ENCODE assay signal across 8 cellular contexts in the genomic region with DNA sequence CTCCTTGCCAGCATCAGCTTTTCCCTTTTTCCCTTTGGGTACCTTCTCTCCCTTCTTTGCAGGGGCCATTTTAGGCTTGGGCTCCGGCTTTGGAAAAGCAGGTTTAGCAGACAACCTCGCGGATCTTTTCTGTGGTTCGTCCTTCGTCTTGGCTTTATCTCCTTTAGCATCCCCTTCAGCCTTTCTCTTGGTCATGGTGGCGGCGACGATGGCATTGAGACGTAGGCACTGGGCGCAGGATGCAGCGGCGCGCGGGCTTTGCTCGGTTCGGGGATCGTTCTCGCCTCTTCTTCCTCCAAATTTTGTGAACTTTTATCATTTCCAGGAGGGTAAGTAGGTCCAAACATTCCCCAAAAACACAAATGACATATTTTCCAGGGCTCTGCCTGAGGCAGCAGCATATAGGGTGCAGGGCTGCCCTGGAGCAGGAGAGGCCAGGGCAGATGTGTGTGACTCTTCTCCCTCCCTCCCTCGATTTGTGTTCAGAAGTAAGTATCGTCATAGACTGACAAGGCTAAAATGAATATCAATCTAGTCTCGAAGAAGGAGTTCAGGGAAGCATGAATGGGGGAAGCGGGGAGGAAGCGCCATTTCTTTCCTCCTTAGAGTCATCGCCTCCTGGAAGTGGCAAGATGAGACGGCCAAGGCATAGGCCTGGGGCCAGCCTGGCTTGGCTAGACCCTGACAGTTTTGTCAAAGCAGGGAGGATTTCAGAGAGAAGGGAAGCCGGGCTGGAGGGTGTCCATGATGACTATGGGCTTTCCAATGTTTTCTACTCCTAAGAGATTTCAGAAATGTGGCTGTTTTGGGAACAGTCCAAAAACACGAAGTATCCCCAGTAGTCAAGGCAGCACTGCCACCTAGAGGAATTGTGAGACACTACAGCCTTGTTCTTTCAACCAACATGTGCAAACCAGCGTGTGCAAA. TPM values are rescaled to one million over a fixed set of nuclear protein-coding genes. Genes with fewer than 3 reads are reported as not detected.
A peak's percentile ranks its signal among the peaks of the same experiment; 100 is the strongest.
DNase-seq lines count a peak whose midpoint lies in the region; ATAC-seq, FAIRE-seq and TF ChIP-seq lines count a peak whose summit lies in the region.

No MANE protein-coding gene starts in this region.

- no peaks in the 10 kb centered on the region for H3K9me3 Mint-ChIP-seq in activated CD8-positive, alpha-beta memory T cell treated with anti-CD3 and anti-CD28 coated beads, Interleukin-2, amount 10 ng/mL, durations not matched to agents 7 days and 5 days (ENCODE audit: low read depth)
- peaks cover 7% of the 10 kb centered on the region for H3K9me3 Mint-ChIP-seq in stimulated activated memory B cell treated with anti-CD40 and anti-IgM and Interleukin-4, amounts not matched to agents 10 μg/mL and 1 μg/mL and 100 μg/mL, for 72 hours

- intact Hi-C loops in endothelial cell of umbilical vein (cut with micrococcal nuclease), result loop anchor here (1.0 to 10.0 kb wide), 5 partner anchors 14 to 331 kb away; no protein-coding TSS in a partner anchor

- no peak overlapping the region for H3K4me2 ChIP-seq in endothelial cell of umbilical vein (ENCODE audit: insufficient read depth, low read length)

- ATAC-seq in activated CD8-positive, alpha-beta memory T cell treated with anti-CD3 and anti-CD28 coated beads, Interleukin-2, amount 10 ng/mL, durations not matched to agents 7 days and 5 days, result peak; percentile 67
- peak; percentile 74 for ATAC-seq in stimulated activated memory B cell treated with anti-CD40 and anti-IgM and Interleukin-4, amounts not matched to agents 10 μg/mL and 1 μg/mL and 100 μg/mL, for 72 hours
- ATAC-seq in HG03571 (IDR thresholded peaks at IDR 0.05; ENCODE audit: unreplicated experiment), result no peak

- BruUV-seq in endothelial cell of umbilical vein (replicated peaks; lab: Mats Ljungman, UMichigan), result no TSS peak

- H3K27me3 ChIP-seq in NT2/D1 (ENCODE audit: insufficient read depth, insufficient read length), result no peaks in the 10 kb centered on the region
- H3K27me3 ChIP-seq in endothelial cell of umbilical vein (ENCODE audit: control insufficient read depth in 2 of 2, insufficient read depth in 2 of 2, low read length in 2 of 2), result no peaks in the 10 kb centered on the region

- POLR2A ChIA-PET in endothelial cell of umbilical vein (lab: Charles Lee), result no interaction called here

- no peaks in the 10 kb centered on the region for H4K20me1 ChIP-seq in endothelial cell of umbilical vein (replicated peaks; ENCODE audit: control insufficient read depth, extremely low read depth, insufficient read depth, low read length)

- TF ChIP-seq POLR2A in endothelial cell of umbilical vein (IDR thresholded peaks at IDR 0.05; ENCODE audit: low read depth, low read length), result no peak

- H3K4me1 ChIP-seq in NT2/D1 (ENCODE audit: insufficient read depth, insufficient read length) (no peaks in the 10 kb centered on the region), endothelial cell of umbilical vein (ENCODE audit: control insufficient read depth, extremely low read depth, insufficient read depth, low read length) (peaks cover 2% of the 10 kb centered on the region)

- no peaks in the 10 kb centered on the region for H3K36me3 Mint-ChIP-seq in activated CD8-positive, alpha-beta memory T cell treated with anti-CD3 and anti-CD28 coated beads, Interleukin-2, amount 10 ng/mL, durations not matched to agents 7 days and 5 days
- no peaks in the 10 kb centered on the region for H3K36me3 Mint-ChIP-seq in stimulated activated memory B cell treated with anti-CD40 and anti-IgM and Interleukin-4, amounts not matched to agents 10 μg/mL and 1 μg/mL and 100 μg/mL, for 72 hours

- no peak overlapping the region for H3K27ac ChIP-seq in endothelial cell of umbilical vein (ENCODE audit: insufficient read depth, low read depth, low read length)

- dilution Hi-C loops in endothelial cell of umbilical vein (cut with MboI; ENCODE audit: extremely low pct_ligation_motif_present, low sequenced_read_pairs), result no loop called here

- CTCF ChIA-PET in activated CD8-positive, alpha-beta memory T cell treated with anti-CD3 and anti-CD28 coated beads, Interleukin-2, amount 10 ng/mL, durations not matched to agents 7 days and 5 days (lab: Charles Lee), result interaction anchor here (0.9 to 1.0 kb wide), 2 partner anchors 37 to 294 kb away, joined by 3 read pairs; no protein-coding TSS in a partner anchor
- CTCF ChIA-PET in endothelial cell of umbilical vein (lab: Charles Lee), result interaction anchor here (1.0 to 1.1 kb wide), 3 partner anchors 205 to 292 kb away, joined by 3 to 4 read pairs (median 4); no protein-coding TSS in a partner anchor

- DNase-seq in Caki2 (ENCODE audit: low read depth) (peak; percentile 69), HuH-7 (ENCODE audit: low spot score) (peak; percentile 73), NT2/D1 (ENCODE audit: low read depth, low spot score) (peak; percentile 55), endothelial cell of umbilical vein (ENCODE audit: low read depth, low spot score) (peak; percentile 75), middle frontal gyrus (ENCODE audit: extremely low spot score, low spot score) (peak; percentile 94)
- DNase-seq in activated CD8-positive, alpha-beta memory T cell treated with anti-CD3 and anti-CD28 coated beads, Interleukin-2, amount 10 ng/mL, durations not matched to agents 7 days and 5 days, result peak; percentile 63

- H3K4me3 ChIP-seq in NT2/D1 (ENCODE audit: insufficient read length, low read depth) (no peak overlapping the region), endothelial cell of umbilical vein (replicated peaks in 1 of 3; ENCODE audit: insufficient read depth in 1 of 3, low read depth in 1 of 3, low read length in 3 of 3) (no peak overlapping the region)

- no peaks in the 10 kb centered on the region for H3K9me1 ChIP-seq in endothelial cell of umbilical vein (replicated peaks; ENCODE audit: control insufficient read depth, extremely low read depth, insufficient read depth, low read length)

- H3K36me3 ChIP-seq in NT2/D1 (ENCODE audit: insufficient read depth, insufficient read length, low read length) (no peaks in the 10 kb centered on the region), endothelial cell of umbilical vein (ENCODE audit: control insufficient read depth in 2 of 2, extremely low read depth in 1 of 2, insufficient read depth in 2 of 2, low read length in 2 of 2) (no peaks in the 10 kb centered on the region)

- in situ Hi-C loops in Caki2 (cut with HindIII; ENCODE audit: low pct_unique_long_range_greater_than_20kb, low sequenced_read_pairs), result no loop called here

- peaks cover 2% of the 10 kb centered on the region for H3K27me3 Mint-ChIP-seq in activated CD8-positive, alpha-beta memory T cell treated with anti-CD3 and anti-CD28 coated beads, Interleukin-2, amount 10 ng/mL, durations not matched to agents 7 days and 5 days
- H3K27me3 Mint-ChIP-seq in stimulated activated memory B cell treated with anti-CD40 and anti-IgM and Interleukin-4, amounts not matched to agents 10 μg/mL and 1 μg/mL and 100 μg/mL, for 72 hours, result no peaks in the 10 kb centered on the region

- no peaks in the 10 kb centered on the region for H3K79me2 ChIP-seq in endothelial cell of umbilical vein (ENCODE audit: control insufficient read depth, insufficient read depth, low read length)

- H3K27ac Mint-ChIP-seq in activated CD8-positive, alpha-beta memory T cell treated with anti-CD3 and anti-CD28 coated beads, Interleukin-2, amount 10 ng/mL, durations not matched to agents 7 days and 5 days, result no peak overlapping the region
- H3K27ac Mint-ChIP-seq in stimulated activated memory B cell treated with anti-CD40 and anti-IgM and Interleukin-4, amounts not matched to agents 10 μg/mL and 1 μg/mL and 100 μg/mL, for 72 hours, result no peak overlapping the region

- TF ChIP-seq CTCF in endothelial cell of umbilical vein (IDR thresholded peaks at IDR 0.05; ENCODE audit: extremely low read depth in 1 of 2, insufficient read depth in 1 of 2, low read depth in 1 of 2, low read length in 2 of 2), result peak; percentile 75 to 77

- H3K4me3 Mint-ChIP-seq in activated CD8-positive, alpha-beta memory T cell treated with anti-CD3 and anti-CD28 coated beads, Interleukin-2, amount 10 ng/mL, durations not matched to agents 7 days and 5 days, result no peak overlapping the region
- no peak overlapping the region for H3K4me3 Mint-ChIP-seq in stimulated activated memory B cell treated with anti-CD40 and anti-IgM and Interleukin-4, amounts not matched to agents 10 μg/mL and 1 μg/mL and 100 μg/mL, for 72 hours

- H3K9me3 ChIP-seq in NT2/D1 (ENCODE audit: insufficient read depth, low read length), result peaks cover 20% of the 10 kb centered on the region; the same call in 1 of the 2 replicates
- H3K9me3 ChIP-seq in endothelial cell of umbilical vein (replicated peaks; ENCODE audit: control insufficient read depth, insufficient read depth, low read length), result no peaks in the 10 kb centered on the region

- peak; percentile 92 for FAIRE-seq in endothelial cell of umbilical vein (lab: Jason Lieb, UNC)

- H3K9ac ChIP-seq in NT2/D1 (ENCODE audit: insufficient read length, low read depth), result no peak overlapping the region
- no peak overlapping the region for H3K9ac ChIP-seq in endothelial cell of umbilical vein (replicated peaks; ENCODE audit: extremely low read depth, insufficient read depth, low read length)

- peaks cover 4% of the 10 kb centered on the region for H3K4me1 Mint-ChIP-seq in activated CD8-positive, alpha-beta memory T cell treated with anti-CD3 and anti-CD28 coated beads, Interleukin-2, amount 10 ng/mL, durations not matched to agents 7 days and 5 days
- H3K4me1 Mint-ChIP-seq in stimulated activated memory B cell treated with anti-CD40 and anti-IgM and Interleukin-4, amounts not matched to agents 10 μg/mL and 1 μg/mL and 100 μg/mL, for 72 hours, result peaks cover 8% of the 10 kb centered on the region

- H2AFZ ChIP-seq in endothelial cell of umbilical vein (ENCODE audit: low read depth, low read length), result peak overlapping the region; percentile 85

RNA-seq across cellular contexts. Expression of gene CHCT1, which starts 13.2 kb away (rescaled TPM):
- not detected in 2 replicates for total RNA-seq in Caki2 (2014; rRNA removed; shearing (Covaris generic); ENCODE audit: low replicate concordance)
- total RNA-seq in activated CD8-positive, alpha-beta memory T cell treated with anti-CD3 and anti-CD28 coated beads, Interleukin-2, amount 10 ng/mL, durations not matched to agents 7 days and 5 days, result not detected
- total RNA-seq in endothelial cell of umbilical vein, result not detected in 2 replicates
- not detected in 2 replicates for polyA plus RNA-seq in endothelial cell of umbilical vein
- not detected in 2 replicates for polyA plus RNA-seq in endothelial cell of umbilical vein (2011; cell fraction: cytosol; rRNA removed)
- polyA plus RNA-seq in endothelial cell of umbilical vein (2011; cell fraction: nucleus; rRNA removed), result not detected in 2 replicates
- not detected in 2 replicates for polyA plus RNA-seq in endothelial cell of umbilical vein (2012)
- polyA minus RNA-seq in endothelial cell of umbilical vein, result not detected in 2 replicates
- polyA minus RNA-seq in endothelial cell of umbilical vein (2011; cell fraction: cytosol; rRNA and poly(A)+ RNA removed), result not detected
- polyA minus RNA-seq in endothelial cell of umbilical vein (2011; cell fraction: nucleus; rRNA and poly(A)+ RNA removed), result not detected in 2 replicates

RNA-seq across cellular contexts. Expression of gene USP32, which starts 43.6 kb away (rescaled TPM):
- 17.2 and 21.7 TPM in 2 replicates for total RNA-seq in Caki2 (2014; rRNA removed; shearing (Covaris generic); ENCODE audit: low replicate concordance)
- 10 to 100 TPM; 33.4 to 40.4 TPM for total RNA-seq in activated CD8-positive, alpha-beta memory T cell treated with anti-CD3 and anti-CD28 coated beads, Interleukin-2, amount 10 ng/mL, durations not matched to agents 7 days and 5 days
- total RNA-seq in endothelial cell of umbilical vein, result 48.5 and 52.9 TPM in 2 replicates
- 12.7 and 15.7 TPM in 2 replicates for polyA plus RNA-seq in endothelial cell of umbilical vein
- polyA plus RNA-seq in endothelial cell of umbilical vein (2011; cell fraction: cytosol; rRNA removed), result 20.5 and 23.1 TPM in 2 replicates
- polyA plus RNA-seq in endothelial cell of umbilical vein (2011; cell fraction: nucleus; rRNA removed), result 43.5 and 45.9 TPM in 2 replicates
- 42.3 and 49.4 TPM in 2 replicates for polyA plus RNA-seq in endothelial cell of umbilical vein (2012)
- polyA minus RNA-seq in endothelial cell of umbilical vein, result 42.0 and 55.3 TPM in 2 replicates
- polyA minus RNA-seq in endothelial cell of umbilical vein (2011; cell fraction: cytosol; rRNA and poly(A)+ RNA removed), result 22.6 TPM
- 65.4 and 92.7 TPM in 2 replicates for polyA minus RNA-seq in endothelial cell of umbilical vein (2011; cell fraction: nucleus; rRNA and poly(A)+ RNA removed)
